In genomic region chr12:53005215-53005985, GRCh38 we compare ENCODE assay signal across 8 cellular contexts. TPM values are rescaled to one million over a fixed set of nuclear protein-coding genes. Genes with fewer than 3 reads are reported as not detected.
A peak's percentile ranks its signal among the peaks of the same experiment; 100 is the strongest.
DNase-seq lines count a peak whose midpoint lies in the region; ATAC-seq and TF ChIP-seq lines count a peak whose summit lies in the region.

No MANE protein-coding gene starts in this region.

- ATAC-seq in HG03442 (IDR thresholded peaks at IDR 0.05; ENCODE audit: unreplicated experiment), result no peak

- H2AFZ ChIP-seq in fibroblast of lung (ENCODE audit: low read length), result peak overlapping the region; percentile 74

- H3K36me3 ChIP-seq in WERI-Rb-1, result peaks cover 35% of the 10 kb centered on the region
- H3K36me3 ChIP-seq in fibroblast of lung (ENCODE audit: control insufficient read depth, insufficient read depth, low read length), result no peaks in the 10 kb centered on the region
- H3K36me3 ChIP-seq in neutrophil, result no peaks in the 10 kb centered on the region

- H3K4me2 ChIP-seq in fibroblast of lung (ENCODE audit: extremely low read depth, insufficient read depth, low read length), result peak overlapping the region; percentile 87

- DNase-seq in activated T-cell treated with anti-CD3 and anti-CD28 coated beads for 1 hour (ENCODE audit: low read depth) (peak; percentile 1), WERI-Rb-1 (peak; percentile 35), fibroblast of lung (ENCODE audit: low read depth in 2 of 2) (no peak), GM10266 (ENCODE audit: extremely low spot score) (no peak), epidermal melanocyte (ENCODE audit: insufficient read length, low spot score) (no peak)
- DNase-seq in activated T-cell treated with anti-CD3 and anti-CD28 coated beads, Interleukin-2, amount 50 U/mL, for 48 hours, result no peak

- H3K27me3 ChIP-seq in WERI-Rb-1 (ENCODE audit: insufficient read depth, low read depth, severe bottlenecking) (no peaks in the 10 kb centered on the region), fibroblast of lung (ENCODE audit: control insufficient read depth, insufficient read depth, low read length) (no peaks in the 10 kb centered on the region), neutrophil (peaks cover 12% of the 10 kb centered on the region)

- TF ChIP-seq CTCF in WERI-Rb-1 (IDR thresholded peaks at IDR 0.05; ENCODE audit: low read depth, low read length), result no peak
- no peak for TF ChIP-seq CTCF in fibroblast of lung (conservative IDR thresholded peaks at IDR 0.05 in 1 of 2, IDR thresholded peaks at IDR 0.05 in 1 of 2; ENCODE audit: low read depth in 1 of 2, low read length in 2 of 2)
- no peak for TF ChIP-seq CTCF in neutrophil (IDR thresholded peaks at IDR 0.05)
- TF ChIP-seq CTCF in GM10266 (IDR thresholded peaks at IDR 0.05; ENCODE audit: control insufficient read depth, insufficient read depth, low read depth, missing control alignments), result no peak

- H4K20me1 ChIP-seq in fibroblast of lung (ENCODE audit: control insufficient read depth, extremely low read depth, insufficient read depth, low read length), result peaks cover 2% of the 10 kb centered on the region

- peaks cover 39% of the 10 kb centered on the region for H3K79me2 ChIP-seq in fibroblast of lung (ENCODE audit: control insufficient read depth, insufficient read depth, low read length)

- H3K9me3 ChIP-seq in WERI-Rb-1 (ENCODE audit: severe bottlenecking), result no peaks in the 10 kb centered on the region
- no peaks in the 10 kb centered on the region for H3K9me3 ChIP-seq in fibroblast of lung (ENCODE audit: control insufficient read depth, insufficient read depth, low read depth, low read length)
- H3K9me3 ChIP-seq in neutrophil, result no peaks in the 10 kb centered on the region

- H3K9ac ChIP-seq in fibroblast of lung (ENCODE audit: insufficient read depth, low read length), result peak overlapping the region; percentile 78

- H3K4me1 ChIP-seq in fibroblast of lung (ENCODE audit: control insufficient read depth, extremely low read depth, insufficient read depth, low read length), result peaks cover 2% of the 10 kb centered on the region
- peaks cover 17 to 20% of the 10 kb centered on the region in 2 experiments for H3K4me1 ChIP-seq in neutrophil (ENCODE audit: control insufficient read depth in 1 of 2, insufficient read depth in 1 of 2, low read depth in 1 of 2, low read length in 1 of 2)

- peak overlapping the region; percentile 79 for H3K27ac ChIP-seq in WERI-Rb-1
- peak overlapping the region; percentile 89 for H3K27ac ChIP-seq in fibroblast of lung (ENCODE audit: insufficient read depth, low read length)
- peak overlapping the region; percentile 96 for H3K27ac ChIP-seq in neutrophil

- H3K4me3 ChIP-seq in WERI-Rb-1 (ENCODE audit: low read depth, low read length) (peak overlapping the region; percentile 99), fibroblast of lung (replicated peaks in 1 of 4; ENCODE audit: control extremely low read depth in 1 of 4, insufficient read depth in 1 of 4, low read depth in 3 of 4, low read length in 4 of 4) (peak overlapping the region; percentile 87 to 100 (median 90)), neutrophil (ENCODE audit: low read depth in 1 of 2, low read length in 1 of 2) (peak overlapping the region; percentile 99 to 100)

RNA-seq across cellular contexts. Expression of gene EIF4B, which starts 0.9 kb away (rescaled TPM):
- 1,180 and 1,819 TPM in 2 replicates for total RNA-seq in fibroblast of lung
- polyA plus RNA-seq in fibroblast of lung, result 380 and 466 TPM in 2 replicates
- polyA plus RNA-seq in fibroblast of lung (2012), result 255 and 359 TPM in 2 replicates
- 698 and 797 TPM in 2 replicates for polyA minus RNA-seq in fibroblast of lung (ENCODE audit: low replicate concordance)

RNA-seq across cellular contexts. Expression of gene TNS2, which starts 44.5 kb away (rescaled TPM):
- 52.4 and 60.6 TPM in 2 replicates for total RNA-seq in fibroblast of lung
- polyA plus RNA-seq in fibroblast of lung, result 35.3 and 45.5 TPM in 2 replicates
- polyA plus RNA-seq in fibroblast of lung (2012), result 52.3 and 54.6 TPM in 2 replicates
- polyA minus RNA-seq in fibroblast of lung (ENCODE audit: low replicate concordance), result 141 and 176 TPM in 2 replicates

RNA-seq across cellular contexts. Expression of gene KRT18, which starts 56.5 kb away (rescaled TPM):
- 1.2 and 3.1 TPM in 2 replicates for total RNA-seq in fibroblast of lung
- 11.8 and 88.0 TPM in 2 replicates for polyA plus RNA-seq in fibroblast of lung
- polyA plus RNA-seq in fibroblast of lung (2012), result 15.5 and 101 TPM in 2 replicates
- polyA minus RNA-seq in fibroblast of lung (ENCODE audit: low replicate concordance), result 32.5 and 171 TPM in 2 replicates

Comparison
In these comparisons a context has a peak if more than half of its experiments do, and no peak if none do; other contexts are left out.
1. DNase-seq: peak in activated T-cell treated with anti-CD3 and anti-CD28 coated beads for 1 hour (single experiment) and WERI-Rb-1 (single experiment); none in activated T-cell treated with anti-CD3 and anti-CD28 coated beads, Interleukin-2, amount 50 U/mL, for 48 hours (0 of 2), fibroblast of lung (0 of 2), GM10266 (single experiment) and epidermal melanocyte (single experiment).
2. Peak in every context shown above with its lines, with median percentiles within 50 percentile points of each other: H3K27ac ChIP-seq and H3K4me3 ChIP-seq.